Comparison of ENCODE assay signal across 8 cellular contexts in genomic region chr12:74538491-74539258, GRCh38. TPM values are rescaled to one million over a fixed set of nuclear protein-coding genes. Genes with fewer than 3 reads are reported as not detected.
A peak's percentile ranks its signal among the peaks of the same experiment; 100 is the strongest.
DNase-seq lines count a peak whose midpoint lies in the region; ATAC-seq and TF ChIP-seq lines count a peak whose summit lies in the region.

No MANE protein-coding gene starts in this region.

- WGBS in HUES64 = 55% methylated on average over 7 of the region's 7 CpGs

- TF ChIP-seq CTCF in A673 (conservative IDR thresholded peaks at IDR 0.05; ENCODE audit: low read depth, low read length) (no peak), osteocyte (IDR thresholded peaks at IDR 0.05) (no peak)

- peak overlapping the region; percentile 99 for H3K27ac Mint-ChIP-seq in osteocyte (ENCODE audit: unreplicated experiment)

- H3K4me3 ChIP-seq in A673 (ENCODE audit: low read depth, low read length, poor library complexity, severe bottlenecking) = peak overlapping the region; percentile 88
- peak overlapping the region; percentile 98 for H3K4me3 ChIP-seq in HUES64 (ENCODE audit: low read length)

- BruUV-seq in A673 (replicated peaks; lab: Mats Ljungman, UMichigan) = no TSS peak

- H3K27me3 Mint-ChIP-seq in osteocyte (ENCODE audit: unreplicated experiment) = peaks cover 4% of the 10 kb centered on the region

- DNase-seq in A673 (ENCODE audit: low spot score) (no peak), fibroblast of peridontal ligament (ENCODE audit: extremely low read depth) (peak; percentile 11), osteocyte (ENCODE audit: extremely low spot score, unreplicated experiment) (no peak)
- peak; percentile 19 for DNase-seq in activated CD8-positive, alpha-beta memory T cell treated with anti-CD3 and anti-CD28 coated beads, Interleukin-2, amount 50 U/mL, for 4 hours

- H3K36me3 ChIP-seq in A673 (ENCODE audit: insufficient read depth, low read length, poor library complexity, severe bottlenecking) (peaks cover 24% of the 10 kb centered on the region), HUES64 (ENCODE audit: insufficient read depth, low read length) (peaks cover 22% of the 10 kb centered on the region; the same call in 1 of the 2 replicates)

- peaks cover 45% of the 10 kb centered on the region for H3K4me1 Mint-ChIP-seq in osteocyte (ENCODE audit: unreplicated experiment)

- peak overlapping the region; percentile 93 for H3K4me3 Mint-ChIP-seq in osteocyte (ENCODE audit: unreplicated experiment)

- peaks cover 46% of the 10 kb centered on the region for H3K36me3 Mint-ChIP-seq in osteocyte (ENCODE audit: unreplicated experiment)

- intact Hi-C loops in A673 (cut with micrococcal nuclease; ENCODE audit: unreplicated experiment) = loop anchor here (5.0 to 10.0 kb wide), 4 partner anchors 109 to 604 kb away; no protein-coding TSS in a partner anchor

- H3K9ac ChIP-seq in HUES64 (ENCODE audit: low read depth, low read length) = peak overlapping the region; percentile 99

- POLR2A ChIA-PET in A673 (lab: Charles Lee; ENCODE audit: low non-redundant PET) = no interaction called here

- CTCF ChIA-PET in A673 (lab: Charles Lee) = no interaction called here

- H3K27me3 ChIP-seq in A673 (replicated peaks; ENCODE audit: insufficient read depth, low read depth, low read length, poor library complexity) = no peaks in the 10 kb centered on the region
- H3K27me3 ChIP-seq in HUES64 (ENCODE audit: insufficient read depth, low read length) = no peaks in the 10 kb centered on the region

- H3K4me1 ChIP-seq in A673 (ENCODE audit: insufficient read depth, low read length, poor library complexity, severe bottlenecking) (peaks cover 16% of the 10 kb centered on the region), HUES64 (ENCODE audit: insufficient read depth, low read length) (peaks cover 53% of the 10 kb centered on the region)

- H3K9me3 Mint-ChIP-seq in osteocyte (ENCODE audit: unreplicated experiment) = no peaks in the 10 kb centered on the region

- ATAC-seq in GM18907 (IDR thresholded peaks at IDR 0.05; ENCODE audit: unreplicated experiment) = peak; percentile 26
- ATAC-seq in HG03139 (IDR thresholded peaks at IDR 0.05; ENCODE audit: unreplicated experiment) = no peak
- ATAC-seq in HG02840 (IDR thresholded peaks at IDR 0.05; ENCODE audit: low FRiP score, unreplicated experiment) = no peak

- H3K9me3 ChIP-seq in A673 (ENCODE audit: low read depth, low read length, poor library complexity, severe bottlenecking) (no peaks in the 10 kb centered on the region), HUES64 (ENCODE audit: insufficient read depth, low read depth, low read length) (no peaks in the 10 kb centered on the region)

- H3K27ac ChIP-seq in A673 (ENCODE audit: low read depth, low read length, poor library complexity, severe bottlenecking) = peak overlapping the region; percentile 95
- H3K27ac ChIP-seq in HUES64 (ENCODE audit: low read depth, low read length) = peak overlapping the region; percentile 97

RNA-seq across cellular contexts. Expression of gene ATXN7L3B, which starts 1.0 kb away (rescaled TPM):
- total RNA-seq in A673 (2021) (42.2 and 43.7 TPM in 2 replicates), osteocyte (34.2 and 34.3 TPM in 2 replicates)
- polyA plus RNA-seq in HUES64 (2013, experiment 1 of 2) = 26.3 TPM
- polyA plus RNA-seq in HUES64 (2013, experiment 2 of 2) = 30.4 TPM

Comparison
In these comparisons a context has a peak if more than half of its experiments do, and no peak if none do; other contexts are left out.
1. DNase-seq: peak in activated CD8-positive, alpha-beta memory T cell treated with anti-CD3 and anti-CD28 coated beads, Interleukin-2, amount 50 U/mL, for 4 hours (single experiment) and fibroblast of peridontal ligament (single experiment); none in A673 (single experiment) and osteocyte (single experiment).